In the genomic region with DNA sequence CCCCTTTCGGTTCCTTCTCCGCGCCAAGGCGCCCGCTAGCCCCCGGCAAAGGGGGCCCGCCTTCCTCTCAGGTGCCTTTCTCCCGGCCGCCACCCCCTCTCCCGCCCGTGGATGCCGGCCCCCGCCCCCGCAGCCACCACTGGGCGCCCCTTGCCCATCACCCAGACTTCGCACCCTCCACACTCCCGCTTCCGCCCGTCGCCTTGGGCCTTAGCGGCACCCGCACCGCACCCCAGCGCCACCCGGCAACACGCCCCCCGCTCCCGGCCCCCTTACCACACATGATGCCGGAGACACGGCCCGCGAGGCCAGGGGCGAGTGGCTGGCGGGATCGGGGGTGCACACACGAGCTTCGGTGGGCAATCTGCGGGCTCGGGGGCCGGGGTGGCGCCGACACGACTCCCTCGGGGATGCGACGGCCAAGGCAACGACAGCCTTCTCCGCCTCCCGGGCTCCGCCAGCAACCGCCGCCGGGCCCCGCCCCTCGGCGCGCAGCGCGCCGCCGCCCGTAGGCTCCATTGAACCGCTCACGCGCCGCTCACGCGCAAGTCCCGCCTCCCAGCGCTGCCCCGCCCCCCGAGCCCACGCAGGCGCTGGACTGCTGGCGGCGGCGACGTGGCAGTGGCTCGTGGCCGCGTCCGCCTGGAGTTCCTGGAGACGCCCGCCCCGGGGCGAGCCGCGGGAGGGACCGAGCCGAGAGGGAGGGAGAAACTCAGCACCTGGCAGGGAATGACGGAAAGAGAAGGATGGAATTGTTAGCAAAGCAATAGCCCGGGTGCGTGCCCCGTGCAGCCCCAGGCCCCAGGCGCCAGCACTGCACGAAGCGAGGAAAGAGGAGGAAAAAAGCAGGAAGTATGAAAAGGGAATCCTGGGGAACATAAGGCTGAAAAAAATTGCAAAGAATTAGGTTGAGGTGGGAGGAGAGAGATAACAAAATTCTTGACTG, we compare ENCODE assay signal across 1 cellular context.
TF ChIP-seq lines count a peak whose summit lies in the region.

Gene GFPT1 (minus strand): TSS at position 439 of the 946 bp plus-strand sequence. CDS start 156 bp downstream, at position 283.

TF ChIP-seq in HepG2, 621 proteins besides CTCF, POLR2A, EP300 and RAD21 (continued from another document and continues in another):
- no peak for TF ChIP-seq PRDM4 (CRISPR knock-in tag; IDR thresholded peaks at IDR 0.05; ENCODE audit: borderline replicate concordance)
- TF ChIP-seq ZNF788 (CRISPR knock-in tag; IDR thresholded peaks at IDR 0.05; ENCODE audit: borderline replicate concordance), result peak; percentile 87
- TF ChIP-seq ZMYM2 (CRISPR knock-in tag; IDR thresholded peaks at IDR 0.05), result no peak
- no peak for TF ChIP-seq ZNF17 (CRISPR knock-in tag; IDR thresholded peaks at IDR 0.05)
- peak; percentile 88 for TF ChIP-seq ZNF777 (CRISPR knock-in tag; IDR thresholded peaks at IDR 0.05)
- 0 out of 2 replicates have a peak, but pooled peaks have one; percentile 54 for TF ChIP-seq CSRNP2 (CRISPR knock-in tag; conservative IDR thresholded peaks at IDR 0.05; ENCODE audit: low read depth)
- TF ChIP-seq ZNF883 (CRISPR knock-in tag; IDR thresholded peaks at IDR 0.05; ENCODE audit: not compliant biosample characterization), result peak; percentile 99
- peak; percentile 79 for TF ChIP-seq NFYC (CRISPR knock-in tag; IDR thresholded peaks at IDR 0.05)
- TF ChIP-seq TBX3 (IDR thresholded peaks at IDR 0.05; ENCODE audit: borderline replicate concordance), result peak; percentile 50; the same call in 1 of the 2 replicates
- TF ChIP-seq SIN3A (IDR thresholded peaks at IDR 0.05; ENCODE audit: borderline replicate concordance, low read depth, low read length), result peak; percentile 10; the same call in 1 of the 2 replicates
- no peak; the same call in 1 of the 2 replicates for TF ChIP-seq DNMT3B (CRISPR knock-in tag; conservative IDR thresholded peaks at IDR 0.05)
- no peak; the same call in 1 of the 2 replicates for TF ChIP-seq NR2F2 (IDR thresholded peaks at IDR 0.05; ENCODE audit: borderline replicate concordance, low read depth)
- TF ChIP-seq, protein P1, sequence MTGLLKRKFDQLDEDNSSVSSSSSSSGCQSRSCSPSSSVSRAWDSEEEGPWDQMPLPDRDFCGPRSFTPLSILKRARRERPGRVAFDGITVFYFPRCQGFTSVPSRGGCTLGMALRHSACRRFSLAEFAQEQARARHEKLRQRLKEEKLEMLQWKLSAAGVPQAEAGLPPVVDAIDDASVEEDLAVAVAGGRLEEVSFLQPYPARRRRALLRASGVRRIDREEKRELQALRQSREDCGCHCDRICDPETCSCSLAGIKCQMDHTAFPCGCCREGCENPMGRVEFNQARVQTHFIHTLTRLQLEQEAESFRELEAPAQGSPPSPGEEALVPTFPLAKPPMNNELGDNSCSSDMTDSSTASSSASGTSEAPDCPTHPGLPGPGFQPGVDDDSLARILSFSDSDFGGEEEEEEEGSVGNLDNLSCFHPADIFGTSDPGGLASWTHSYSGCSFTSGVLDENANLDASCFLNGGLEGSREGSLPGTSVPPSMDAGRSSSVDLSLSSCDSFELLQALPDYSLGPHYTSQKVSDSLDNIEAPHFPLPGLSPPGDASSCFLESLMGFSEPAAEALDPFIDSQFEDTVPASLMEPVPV (CRISPR knock-in tag; IDR thresholded peaks at IDR 0.05), result peak; percentile 93
- TF ChIP-seq ZNF616 (CRISPR knock-in tag; IDR thresholded peaks at IDR 0.05; ENCODE audit: low read depth), result peak; percentile 94
- TF ChIP-seq, protein P2, sequence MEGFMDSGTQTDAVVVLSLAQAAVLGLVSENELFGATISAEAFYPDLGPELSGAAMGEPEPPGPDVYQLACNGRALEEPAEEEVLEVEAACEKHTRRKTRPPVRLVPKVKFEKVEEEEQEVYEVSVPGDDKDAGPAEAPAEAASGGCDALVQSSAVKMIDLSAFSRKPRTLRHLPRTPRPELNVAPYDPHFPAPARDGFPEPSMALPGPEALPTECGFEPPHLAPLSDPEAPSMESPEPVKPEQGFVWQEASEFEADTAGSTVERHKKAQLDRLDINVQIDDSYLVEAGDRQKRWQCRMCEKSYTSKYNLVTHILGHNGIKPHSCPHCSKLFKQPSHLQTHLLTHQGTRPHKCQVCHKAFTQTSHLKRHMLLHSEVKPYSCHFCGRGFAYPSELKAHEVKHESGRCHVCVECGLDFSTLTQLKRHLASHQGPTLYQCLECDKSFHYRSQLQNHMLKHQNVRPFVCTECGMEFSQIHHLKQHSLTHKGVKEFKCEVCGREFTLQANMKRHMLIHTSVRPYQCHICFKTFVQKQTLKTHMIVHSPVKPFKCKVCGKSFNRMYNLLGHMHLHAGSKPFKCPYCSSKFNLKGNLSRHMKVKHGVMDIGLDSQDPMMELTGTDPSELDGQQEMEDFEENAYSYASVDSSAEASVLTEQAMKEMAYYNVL (CRISPR knock-in tag; IDR thresholded peaks at IDR 0.05; ENCODE audit: borderline replicate concordance), result peak; percentile 68
- TF ChIP-seq MEF2D (CRISPR knock-in tag; IDR thresholded peaks at IDR 0.05), result peak; percentile 54; the same call in 1 of the 2 replicates
- no peak for TF ChIP-seq SNRNP70 (IDR thresholded peaks at IDR 0.05; ENCODE audit: low read depth, low read length)
- TF ChIP-seq CCAR2 (optimal IDR thresholded peaks at IDR 0.05; ENCODE audit: low read depth, low read length), result no peak
- peak; percentile 93 for TF ChIP-seq ZNF709 (CRISPR knock-in tag; IDR thresholded peaks at IDR 0.05)
- peak; percentile 62 for TF ChIP-seq ZNF609 (CRISPR knock-in tag; IDR thresholded peaks at IDR 0.05; ENCODE audit: borderline replicate concordance)
- peak; percentile 84 for TF ChIP-seq ZNF704 (CRISPR knock-in tag; IDR thresholded peaks at IDR 0.05; ENCODE audit: borderline replicate concordance)
- TF ChIP-seq GABPB1 (CRISPR knock-in tag; IDR thresholded peaks at IDR 0.05), result peak; percentile 86; the same call in 1 of the 2 replicates
- 0 out of 2 replicates have a peak, but pooled peaks have one; percentile 19 for TF ChIP-seq SOX13 (IDR thresholded peaks at IDR 0.05)
- TF ChIP-seq SOX13 (CRISPR knock-in tag; conservative IDR thresholded peaks at IDR 0.05 in 1 of 2, IDR thresholded peaks at IDR 0.05 in 1 of 2), result peak in 1 of 2 experiments; percentile 34; a peak in 2 of 4 replicates
- TF ChIP-seq SMAD1 (CRISPR knock-in tag; IDR thresholded peaks at IDR 0.05; ENCODE audit: borderline replicate concordance, low read depth), result peak; percentile 91
- TF ChIP-seq ZNF619 (CRISPR knock-in tag; IDR thresholded peaks at IDR 0.05), result peak; percentile 9; the same call in 1 of the 2 replicates
- peak; percentile 96 for TF ChIP-seq ZNF782 (CRISPR knock-in tag; IDR thresholded peaks at IDR 0.05; ENCODE audit: borderline replicate concordance)
- TF ChIP-seq U2AF2 (IDR thresholded peaks at IDR 0.05; ENCODE audit: low read depth, low read length), result peak; percentile 79; the same call in 1 of the 2 replicates
- TF ChIP-seq, protein P3, sequence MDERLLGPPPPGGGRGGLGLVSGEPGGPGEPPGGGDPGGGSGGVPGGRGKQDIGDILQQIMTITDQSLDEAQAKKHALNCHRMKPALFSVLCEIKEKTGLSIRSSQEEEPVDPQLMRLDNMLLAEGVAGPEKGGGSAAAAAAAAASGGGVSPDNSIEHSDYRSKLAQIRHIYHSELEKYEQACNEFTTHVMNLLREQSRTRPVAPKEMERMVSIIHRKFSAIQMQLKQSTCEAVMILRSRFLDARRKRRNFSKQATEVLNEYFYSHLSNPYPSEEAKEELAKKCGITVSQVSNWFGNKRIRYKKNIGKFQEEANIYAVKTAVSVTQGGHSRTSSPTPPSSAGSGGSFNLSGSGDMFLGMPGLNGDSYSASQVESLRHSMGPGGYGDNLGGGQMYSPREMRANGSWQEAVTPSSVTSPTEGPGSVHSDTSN (CRISPR knock-in tag; IDR thresholded peaks at IDR 0.05), result peak; percentile 83
- peak; percentile 26; the same call in 1 of the 2 replicates for TF ChIP-seq ZNF143 (CRISPR knock-in tag; IDR thresholded peaks at IDR 0.05)
- 0 out of 2 replicates have a peak, but pooled peaks have one; percentile 13 for TF ChIP-seq ZNF20 (CRISPR knock-in tag; IDR thresholded peaks at IDR 0.05)
- peak; percentile 82; the same call in 1 of the 2 replicates for TF ChIP-seq ZNF256 (CRISPR knock-in tag; conservative IDR thresholded peaks at IDR 0.05)
- TF ChIP-seq GATA4 (IDR thresholded peaks at IDR 0.05; ENCODE audit: borderline replicate concordance, low read depth), result peak; percentile 81; the same call in 1 of the 2 replicates
- TF ChIP-seq HMG20A (CRISPR knock-in tag; IDR thresholded peaks at IDR 0.05; ENCODE audit: borderline replicate concordance), result no peak; the same call in 1 of the 2 replicates
- TF ChIP-seq HES4 (CRISPR knock-in tag; IDR thresholded peaks at IDR 0.05; ENCODE audit: borderline replicate concordance), result peak; percentile 54
- TF ChIP-seq ZNF550 (CRISPR knock-in tag; IDR thresholded peaks at IDR 0.05; ENCODE audit: borderline replicate concordance), result no peak
- TF ChIP-seq NFE2L1 (CRISPR knock-in tag; IDR thresholded peaks at IDR 0.05; ENCODE audit: borderline replicate concordance), result no peak
- TF ChIP-seq ZNF577 (CRISPR knock-in tag; IDR thresholded peaks at IDR 0.05; ENCODE audit: borderline replicate concordance, low read depth), result 0 out of 2 replicates have a peak, but pooled peaks have one; percentile 37
- peak; percentile 94 for TF ChIP-seq ZNF563 (CRISPR knock-in tag; IDR thresholded peaks at IDR 0.05)
- no peak for TF ChIP-seq FOXK2 (IDR thresholded peaks at IDR 0.05)
- TF ChIP-seq ARNT2 (CRISPR knock-in tag; IDR thresholded peaks at IDR 0.05; ENCODE audit: low read depth), result peak; percentile 97
- TF ChIP-seq, protein P4, sequence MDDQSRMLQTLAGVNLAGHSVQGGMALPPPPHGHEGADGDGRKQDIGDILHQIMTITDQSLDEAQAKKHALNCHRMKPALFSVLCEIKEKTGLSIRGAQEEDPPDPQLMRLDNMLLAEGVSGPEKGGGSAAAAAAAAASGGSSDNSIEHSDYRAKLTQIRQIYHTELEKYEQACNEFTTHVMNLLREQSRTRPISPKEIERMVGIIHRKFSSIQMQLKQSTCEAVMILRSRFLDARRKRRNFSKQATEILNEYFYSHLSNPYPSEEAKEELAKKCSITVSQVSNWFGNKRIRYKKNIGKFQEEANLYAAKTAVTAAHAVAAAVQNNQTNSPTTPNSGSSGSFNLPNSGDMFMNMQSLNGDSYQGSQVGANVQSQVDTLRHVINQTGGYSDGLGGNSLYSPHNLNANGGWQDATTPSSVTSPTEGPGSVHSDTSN (CRISPR knock-in tag; IDR thresholded peaks at IDR 0.05; ENCODE audit: borderline replicate concordance), result peak; percentile 57; the same call in 1 of the 2 replicates
